8 cellular contexts compared by ENCODE assay signal in the genomic region with DNA sequence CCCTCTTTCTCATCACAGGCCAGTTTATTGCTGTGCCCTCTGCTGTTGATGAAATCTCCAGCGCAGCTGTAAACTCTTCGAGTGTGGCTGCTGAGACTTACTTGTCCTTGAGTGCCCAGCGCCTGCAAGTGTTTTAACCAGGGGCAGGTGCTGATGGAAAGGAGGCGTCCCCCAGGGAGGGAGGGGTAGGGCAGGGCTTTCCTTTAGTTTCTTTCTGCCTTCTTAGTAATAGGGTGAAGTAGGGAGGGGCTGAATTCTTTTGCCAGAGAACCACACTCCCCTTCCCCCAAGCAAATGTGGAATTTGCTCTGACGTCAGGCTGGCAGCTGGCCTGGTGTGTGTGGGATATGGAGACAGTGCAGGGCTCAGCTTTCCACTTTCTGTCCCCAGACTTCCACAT.
DNase-seq lines count a peak whose midpoint lies in the region; ATAC-seq and TF ChIP-seq lines count a peak whose summit lies in the region.

No MANE protein-coding gene starts in this region.

- ATAC-seq in GM18498 (IDR thresholded peaks at IDR 0.05; ENCODE audit: unreplicated experiment), result no peak

- H3K36me3 Mint-ChIP-seq in T-helper 2 cell treated with Interferon-gamma antibody and Interleukin-4, amounts not matched to agents 5 μg/mL and 100 μg/mL, for 36 hours (ENCODE audit: low read depth), result peaks cover 60% of the 10 kb centered on the region

- H3K9me3 Mint-ChIP-seq in T-helper 2 cell treated with Interferon-gamma antibody and Interleukin-4, amounts not matched to agents 5 μg/mL and 100 μg/mL, for 36 hours, result no peaks in the 10 kb centered on the region

- peaks cover 20% of the 10 kb centered on the region for H3K4me1 Mint-ChIP-seq in T-helper 2 cell treated with Interferon-gamma antibody and Interleukin-4, amounts not matched to agents 5 μg/mL and 100 μg/mL, for 36 hours (ENCODE audit: low read depth)

- TF ChIP-seq CTCF in brain microvascular endothelial cell (IDR thresholded peaks at IDR 0.05; ENCODE audit: low read depth, low read length, missing control alignments), result peak; percentile 4

- DNase-seq in T-helper 2 cell treated with Interferon-gamma antibody and Interleukin-4, amounts not matched to agents 5 μg/mL and 100 μg/mL, for 36 hours (ENCODE audit: low spot score), result no peak
- no peak for DNase-seq in T-helper 2 cell
- DNase-seq in brain microvascular endothelial cell, result peak; percentile 95
- peak; percentile 90 for DNase-seq in islet precursor cell
- DNase-seq in NCI-H345 (lab: John Stamatoyannopoulos, UW), result no peak
- no peak for DNase-seq in activated effector memory CD4-positive, alpha-beta T cell treated with anti-CD3 and anti-CD28 coated beads, Interleukin-2, amount 50 U/mL, for 16 hours

- no peaks in the 10 kb centered on the region for H3K27me3 ChIP-seq in brain microvascular endothelial cell (replicated peaks)

- peaks cover 23% of the 10 kb centered on the region for H3K36me3 ChIP-seq in brain microvascular endothelial cell (replicated peaks)

- no peaks in the 10 kb centered on the region for H3K27me3 Mint-ChIP-seq in T-helper 2 cell treated with Interferon-gamma antibody and Interleukin-4, amounts not matched to agents 5 μg/mL and 100 μg/mL, for 36 hours (ENCODE audit: low read depth)

- peak overlapping the region; percentile 31 for H3K27ac Mint-ChIP-seq in T-helper 2 cell treated with Interferon-gamma antibody and Interleukin-4, amounts not matched to agents 5 μg/mL and 100 μg/mL, for 36 hours

- no peak overlapping the region for H3K4me3 Mint-ChIP-seq in T-helper 2 cell treated with Interferon-gamma antibody and Interleukin-4, amounts not matched to agents 5 μg/mL and 100 μg/mL, for 36 hours

- H3K27ac ChIP-seq in brain microvascular endothelial cell, result peak overlapping the region; percentile 84
- H3K27ac ChIP-seq in skin epidermis, result peak overlapping the region in 13 of 21 experiments; percentile 3 to 74 (median 50)

- in situ Hi-C loops in brain microvascular endothelial cell (cut with HindIII; ENCODE audit: low pct_ligation_motif_present, low sequenced_read_pairs), result no loop called here

- H3K4me3 ChIP-seq in brain microvascular endothelial cell (ENCODE audit: low read depth, low read length) (no peak overlapping the region), skin epidermis (no peak overlapping the region)

Comparison
In these comparisons a context has a peak if more than half of its experiments do, and no peak if none do; other contexts are left out.
1. DNase-seq: peak in brain microvascular endothelial cell (single experiment) and islet precursor cell (single experiment); none in T-helper 2 cell treated with Interferon-gamma antibody and Interleukin-4, amounts not matched to agents 5 μg/mL and 100 μg/mL, for 36 hours (single experiment), T-helper 2 cell (0 of 5), NCI-H345 (single experiment) and activated effector memory CD4-positive, alpha-beta T cell treated with anti-CD3 and anti-CD28 coated beads, Interleukin-2, amount 50 U/mL, for 16 hours (single experiment).